In genomic region chr4:141057582-141057981, GRCh38 we compare ENCODE assay signal across 34 cellular contexts.
"Had no signal": no experiment of that assay in that cellular context is flagged by ENCODE, and none has a peak within 500 bp of the region (broad histone marks: within the 10 kb centered on the region; RNA-seq: fewer than 3 reads in every experiment).

No MANE protein-coding gene starts in this region.

- H3K27me3 ChIP-seq: MG63 had no signal

- H3K4me3 ChIP-seq: MG63 had no signal

- DNase-seq: Karpas-422, Kasumi-1, MG63, MM.1S, MV-4-11, NCI-H1048, NCI-H1092, NCI-H1092 treated with DMSO at 0.1 percent for 48 hours, NCI-H1105, NCI-H1105 treated with DMSO at 0.1 percent for 48 hours, NCI-H1417, NCI-H1417 treated with DMSO at 0.1 percent for 48 hours, NCI-H1436, NCI-H1436 treated with DMSO at 0.1 percent for 48 hours, NCI-H146, NCI-H1694, NCI-H1694 treated with DMSO at 0.1 percent for 48 hours, NCI-H187, NCI-H187 treated with DMSO at 0.1 percent for 48 hours, NCI-H1930, NCI-H2029, NCI-H2029 treated with DMSO at 0.1 percent for 48 hours, NCI-H2081, NCI-H2081 treated with DMSO at 0.1 percent for 48 hours, NCI-H2107, NCI-H2171, NCI-H2171 treated with DMSO at 0.1 percent for 48 hours, NCI-H2227 treated with DMSO at 0.1 percent for 48 hours, NCI-H226, NCI-H345, NCI-H446, NCI-H446 treated with DMSO at 0.1 percent for 48 hours, NCI-H510A, NCI-H510A treated with DMSO at 0.1 percent for 48 hours had no signal

- H3K36me3 ChIP-seq: MG63 had no signal

- H3K9me3 ChIP-seq: MG63 had no signal
